ENCODE assay signal across 21 cellular contexts in the genomic region with DNA sequence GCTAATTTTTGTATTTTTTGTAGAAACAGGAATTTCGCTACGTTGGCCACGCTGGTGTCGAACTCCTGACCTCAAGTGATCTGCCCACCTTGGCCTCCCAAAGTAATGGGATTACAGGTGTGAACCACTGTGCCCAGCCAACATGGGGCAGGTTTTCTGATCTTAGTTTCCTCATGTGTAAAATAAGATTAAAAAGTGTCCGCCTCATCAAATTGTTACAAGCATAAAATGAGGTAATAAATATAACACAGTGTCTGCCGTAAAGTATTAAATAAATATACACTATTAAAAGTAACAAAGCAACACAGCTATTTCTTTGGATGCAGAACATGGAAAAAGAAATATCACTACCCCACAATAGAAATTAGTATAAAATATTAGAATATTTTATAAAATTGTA. TPM values are rescaled to one million over a fixed set of nuclear protein-coding genes. Genes with fewer than 3 reads are reported as not detected.
A peak's percentile ranks its signal among the peaks of the same experiment; 100 is the strongest.
DNase-seq lines count a peak whose midpoint lies in the region; ATAC-seq and TF ChIP-seq lines count a peak whose summit lies in the region.
"Had no signal": no experiment of that assay in that cellular context is flagged by ENCODE, and none has a peak within 500 bp of the region (broad histone marks: within the 10 kb centered on the region; RNA-seq: fewer than 3 reads in every experiment).

No MANE protein-coding gene starts in this region.

- 92 to 97% methylated on average over 6 of the region's 6 CpGs for WGBS in heart right ventricle, 2 donors

- no peaks in the 10 kb centered on the region for H3K36me3 ChIP-seq in heart right ventricle
- H3K36me3 ChIP-seq: BE2C; BLaER1 treated with 17β-estradiol and CSF1 and Interleukin-3, amounts not matched to agents 10 nM and 100 nM; HAP-1 had no signal

- H3K4me3 ChIP-seq in dorsolateral prefrontal cortex (no peak overlapping the region), heart right ventricle (no peak overlapping the region)
- H3K4me3 ChIP-seq: BLaER1 treated with 17β-estradiol and CSF1 and Interleukin-3, amounts not matched to agents 10 nM and 100 nM; GM12878; HAP-1 had no signal

- TF ChIP-seq CTCF in dorsolateral prefrontal cortex (IDR thresholded peaks at IDR 0.05 in 54 of 56, conservative IDR thresholded peaks at IDR 0.05 in 2 of 56; ENCODE audit: low read depth in 1 of 56, partially characterized antibody in 56 of 56) = no peak
- TF ChIP-seq CTCF in heart right ventricle (IDR thresholded peaks at IDR 0.05) = no peak

- H3K27me3 ChIP-seq in dorsolateral prefrontal cortex (no peaks in the 10 kb centered on the region), heart right ventricle (peaks cover 0 to 15% (median 5%) of the 10 kb centered on the region in 7 donors)
- H3K27me3 ChIP-seq: BLaER1 treated with 17β-estradiol and CSF1 and Interleukin-3, amounts not matched to agents 10 nM and 100 nM had no signal

- H3K27ac ChIP-seq in angular gyrus (ENCODE audit: low read depth, low read length) (peak overlapping the region; percentile 90), dorsolateral prefrontal cortex (peak overlapping the region in 58 of 59 donors; percentile 73 to 99 (median 94)), temporal lobe (ENCODE audit: low read depth, low read length) (peak overlapping the region; percentile 98), heart right ventricle (no peak overlapping the region)
- H3K27ac ChIP-seq: BLaER1 treated with 17β-estradiol and CSF1 and Interleukin-3, amounts not matched to agents 10 nM and 100 nM had no signal

- DNase-seq in dorsolateral prefrontal cortex = no peak
- no peak for DNase-seq in activated CD4-positive, alpha-beta T cell treated with anti-CD3 and anti-CD28 coated beads for 4 hours
- DNase-seq in nucleus accumbens (lab: John Stamatoyannopoulos, UW) = no peak
- DNase-seq in heart right ventricle = no peak
- DNase-seq: BE2C; CD4-positive, alpha-beta T cell; CD8-positive, alpha-beta memory T cell; DMS 273 treated with DMSO at 0.1 percent for 48 hours; DMS79; EL; GDM1; GOT3; HFFc6 had no signal

- no peak for ATAC-seq in heart right ventricle
- ATAC-seq: GM12878 had no signal

- no peaks in the 10 kb centered on the region for H3K9me3 ChIP-seq in heart right ventricle
- H3K9me3 ChIP-seq: BE2C; BLaER1 treated with 17β-estradiol and CSF1 and Interleukin-3, amounts not matched to agents 10 nM and 100 nM; HAP-1 had no signal

- intact Hi-C loops in dorsolateral prefrontal cortex (cut with DNase I) (loop anchor here (5.0 to 10.0 kb wide), 5 partner anchors 116 to 456 kb away; a partner anchor contains a TSS), heart right ventricle (cut with DNase I) (loop anchor here in 3 of 10 donors (2.0 to 5.0 kb wide), 2 partner anchors 44 to 274 kb away; a partner anchor contains a TSS)

- no peaks in the 10 kb centered on the region for H3K4me1 ChIP-seq in heart right ventricle
- H3K4me1 ChIP-seq: BE2C, HAP-1 had no signal

RNA-seq across cellular contexts. Expression of a gene that starts 16.4 kb away (rescaled TPM):
- total RNA-seq in dorsolateral prefrontal cortex (10 to 100 TPM; 19.2 to 44.2 (median 32.7) TPM), temporal lobe (68.1 TPM), heart right ventricle (10 to 100 TPM; 14.1 to 22.9 (median 19.0) TPM)
- 10 to 100 TPM in 1 of 2 donors, 1 to 10 TPM in 1; 4.6 to 10.8 TPM for polyA plus RNA-seq in heart right ventricle

RNA-seq across cellular contexts. Expression of a gene that starts 23.6 kb away (rescaled TPM):
- total RNA-seq in dorsolateral prefrontal cortex = 1 to 10 TPM in 2 of 120 experiments, under 1 TPM in 22, not detected in 96; 0.20 to 1.4 (median 0.36) TPM
- 0.25 TPM for total RNA-seq in temporal lobe
- not detected for total RNA-seq in heart right ventricle
- not detected for polyA plus RNA-seq in heart right ventricle
- total RNA-seq: A172; CD4-positive, alpha-beta T cell; CD8-positive, alpha-beta memory T cell; GM12878; HFFc6 had no signal
- polyA plus RNA-seq: AG04450; CD14-positive monocyte; CD8-positive, alpha-beta memory T cell had no signal

RNA-seq across cellular contexts. Expression of a gene that starts 44.3 kb away (rescaled TPM):
- total RNA-seq in dorsolateral prefrontal cortex (100 to 1,000 TPM in 105 of 120 experiments, 10 to 100 TPM in 15; 80.2 to 336 (median 136) TPM), temporal lobe (59.7 TPM), heart right ventricle (10 to 100 TPM; 46.6 to 72.3 (median 55.5) TPM)
- 10 to 100 TPM; 24.8 to 36.4 TPM for polyA plus RNA-seq in heart right ventricle

Comparison
In these comparisons a context has a peak if more than half of its experiments do, and no peak if none do; other contexts are left out.
1. H3K27ac ChIP-seq: peak in angular gyrus (single experiment), dorsolateral prefrontal cortex (58 of 59) and temporal lobe (single experiment); none in heart right ventricle (0 of 10).